12 cellular contexts compared by ENCODE assay signal in the genomic region with DNA sequence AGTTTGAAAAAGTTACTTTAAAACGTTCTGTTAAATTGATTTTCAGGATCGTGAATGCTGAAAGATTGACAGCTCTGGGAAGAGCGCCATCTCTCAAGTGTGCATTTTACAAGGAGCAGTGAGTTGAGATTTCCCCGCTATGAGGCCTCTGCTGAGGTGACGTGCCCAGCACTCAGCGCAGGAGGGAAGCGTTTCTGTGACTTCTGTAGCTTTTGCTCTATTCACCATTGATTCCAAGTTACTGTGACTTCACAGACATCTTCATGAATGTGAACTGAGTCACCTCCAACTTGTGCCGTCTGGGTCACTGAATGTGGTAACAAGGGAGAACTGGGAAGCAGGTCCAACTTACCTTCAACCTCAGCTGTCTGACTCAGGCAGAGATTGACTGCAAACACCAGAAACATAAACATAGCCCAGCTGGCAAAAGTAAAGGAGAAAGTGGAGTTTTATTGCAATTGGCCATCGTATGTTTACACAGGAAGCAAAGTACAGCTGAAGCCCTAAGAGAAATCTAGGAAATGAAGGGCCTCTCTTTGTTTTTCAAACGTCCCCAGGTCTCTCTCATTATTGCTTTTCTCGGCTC.
DNase-seq lines count a peak whose midpoint lies in the region; ATAC-seq and TF ChIP-seq lines count a peak whose summit lies in the region.
"Had no signal": no experiment of that assay in that cellular context is flagged by ENCODE, and none has a peak within 500 bp of the region (broad histone marks: within the 10 kb centered on the region; RNA-seq: fewer than 3 reads in every experiment).

No MANE protein-coding gene starts in this region.

- DNase-seq in NCI-H748 (lab: John Stamatoyannopoulos, UW; ENCODE audit: unreplicated experiment) (peak; percentile 13), NCI-H748 treated with DMSO at 0.1 percent for 48 hours (lab: John Stamatoyannopoulos, UW) (no peak), adipocyte (ENCODE audit: low read depth) (peak; percentile 58), kidney epithelial cell (ENCODE audit: low read depth) (peak; percentile 82), upper lobe of right lung (no peak), WERI-Rb-1 (no peak), NCI-H82 treated with DMSO at 0.1 percent for 48 hours (lab: John Stamatoyannopoulos, UW; ENCODE audit: unreplicated experiment) (no peak), occipital lobe (lab: John Stamatoyannopoulos, UW) (no peak)
- DNase-seq: activated T-cell treated with anti-CD3 and anti-CD28 coated beads, Interleukin-2, amount 50 U/mL, for 48 hours; left cardiac atrium; NCI-H524 treated with DMSO at 0.1 percent for 48 hours; retina had no signal

- intact Hi-C loops in upper lobe of right lung (cut with DNase I), result no loop called here

- H3K36me3 ChIP-seq in adipocyte (ENCODE audit: control insufficient read depth, insufficient read depth, low read length, severe bottlenecking) (no peaks in the 10 kb centered on the region), kidney epithelial cell (ENCODE audit: control insufficient read depth, insufficient read depth, low read length) (no peaks in the 10 kb centered on the region), upper lobe of right lung (no peaks in the 10 kb centered on the region), WERI-Rb-1 (no peaks in the 10 kb centered on the region)

- H3K27me3 ChIP-seq in adipocyte (replicated peaks; ENCODE audit: control insufficient read depth, insufficient read depth, low read length), result no peaks in the 10 kb centered on the region
- no peaks in the 10 kb centered on the region for H3K27me3 ChIP-seq in kidney epithelial cell (ENCODE audit: control insufficient read depth, insufficient read depth, low read length)
- no peaks in the 10 kb centered on the region for H3K27me3 ChIP-seq in upper lobe of right lung
- no peaks in the 10 kb centered on the region for H3K27me3 ChIP-seq in WERI-Rb-1 (ENCODE audit: insufficient read depth, low read depth, severe bottlenecking)

- no peaks in the 10 kb centered on the region for H3K9me3 ChIP-seq in adipocyte (ENCODE audit: control insufficient read depth, low read length)
- no peaks in the 10 kb centered on the region for H3K9me3 ChIP-seq in upper lobe of right lung
- no peaks in the 10 kb centered on the region for H3K9me3 ChIP-seq in WERI-Rb-1 (ENCODE audit: severe bottlenecking)

- peak; percentile 47 for ATAC-seq in upper lobe of right lung

- H3K4me3 ChIP-seq in adipocyte (ENCODE audit: low read length), result no peak overlapping the region
- H3K4me3 ChIP-seq in kidney epithelial cell (ENCODE audit: low read depth, low read length), result no peak overlapping the region
- no peak overlapping the region for H3K4me3 ChIP-seq in upper lobe of right lung
- H3K4me3 ChIP-seq in WERI-Rb-1 (ENCODE audit: low read depth, low read length), result no peak overlapping the region

- TF ChIP-seq CTCF in kidney epithelial cell (IDR thresholded peaks at IDR 0.05; ENCODE audit: insufficient read depth, low read length, poor library complexity, severe bottlenecking) (no peak), upper lobe of right lung (IDR thresholded peaks at IDR 0.05) (no peak), WERI-Rb-1 (IDR thresholded peaks at IDR 0.05; ENCODE audit: low read depth, low read length) (no peak)

- H3K27ac ChIP-seq in upper lobe of right lung (no peak overlapping the region), WERI-Rb-1 (no peak overlapping the region)

- peaks cover 8% of the 10 kb centered on the region for H3K4me1 ChIP-seq in adipocyte (ENCODE audit: control insufficient read depth, insufficient read depth, low read length)
- no peaks in the 10 kb centered on the region for H3K4me1 ChIP-seq in upper lobe of right lung

- no peak overlapping the region for H3K9ac ChIP-seq in adipocyte (ENCODE audit: low read length)

Comparison
In these comparisons a context has a peak if more than half of its experiments do, and no peak if none do; other contexts are left out.
1. DNase-seq: peak in NCI-H748 (single experiment), adipocyte (single experiment) and kidney epithelial cell (single experiment); none in NCI-H748 treated with DMSO at 0.1 percent for 48 hours (single experiment), upper lobe of right lung (single experiment), WERI-Rb-1 (single experiment), NCI-H82 treated with DMSO at 0.1 percent for 48 hours (single experiment) and occipital lobe (single experiment).